9 cellular contexts compared by ENCODE assay signal in the genomic region with DNA sequence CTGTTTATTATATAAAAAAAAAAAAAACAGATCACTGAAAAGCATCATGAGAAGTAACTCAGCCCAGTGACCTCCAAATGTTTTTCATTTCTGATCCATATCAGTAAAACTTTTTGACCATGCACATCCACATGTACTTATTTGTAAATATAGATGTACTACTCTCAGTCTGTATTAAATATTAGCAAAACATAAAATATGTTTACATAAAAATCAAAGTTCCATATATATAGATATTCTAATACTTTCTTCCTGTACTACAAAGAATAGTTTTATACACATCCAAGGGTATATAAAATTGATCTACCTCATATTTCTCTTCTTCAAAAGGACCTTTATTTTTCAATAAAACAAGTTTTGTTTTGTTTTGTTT.
A peak's percentile ranks its signal among the peaks of the same experiment; 100 is the strongest.
DNase-seq lines count a peak whose midpoint lies in the region; ATAC-seq, FAIRE-seq and TF ChIP-seq lines count a peak whose summit lies in the region.
"Had no signal": no experiment of that assay in that cellular context is flagged by ENCODE, and none has a peak within 500 bp of the region (broad histone marks: within the 10 kb centered on the region; RNA-seq: fewer than 3 reads in every experiment).

No MANE protein-coding gene starts in this region.

- H3K9me3 ChIP-seq in SK-N-SH (no peaks in the 10 kb centered on the region), SJCRH30 (replicated peaks) (no peaks in the 10 kb centered on the region), spleen (no peaks in the 10 kb centered on the region), small intestine (ENCODE audit: control insufficient read depth, low read depth) (no peaks in the 10 kb centered on the region)
- H3K9me3 ChIP-seq: suprapubic skin had no signal

- intact Hi-C loops in spleen (cut with DNase I; ENCODE audit: low total_unique reads): loop anchor here (5.0 kb wide), 1 partner anchor 115 kb away; no protein-coding TSS in a partner anchor

- FAIRE-seq in frontal cortex (lab: Jason Lieb, UNC) (peak; percentile 36), small intestine (lab: Jason Lieb, UNC) (no peak)

- no peaks in the 10 kb centered on the region for H3K9me2 ChIP-seq in SK-N-SH

- H4K20me1 ChIP-seq in SK-N-SH (ENCODE audit: insufficient read depth): no peaks in the 10 kb centered on the region

- TF ChIP-seq RAD21 in SK-N-SH (IDR thresholded peaks at IDR 0.05; ENCODE audit: low read length): no peak

- CTCF ChIA-PET in SK-N-SH (lab: Yijun Ruan, JAX): interaction anchor here (0.6 to 9.8 kb wide), 32 partner anchors 9 to 1449 kb away, joined by 3 to 143 read pairs (median 4); no protein-coding TSS in a partner anchor

- ATAC-seq in SK-N-SH treated with all-trans-retinoic acid at 6 μM for 48 hours: no peak

- H3K4me3 ChIP-seq in SK-N-SH (ENCODE audit: low read depth in 2 of 2, low read length in 1 of 2) (peak overlapping the region in 1 of 2 experiments; percentile 49; a peak in 2 of 4 replicates), SJCRH30 (peak overlapping the region; percentile 53), spleen (no peak overlapping the region), small intestine (ENCODE audit: low read depth in 1 of 2, low read length in 2 of 2) (no peak overlapping the region)
- H3K4me3 ChIP-seq: suprapubic skin had no signal

- H3K36me3 ChIP-seq in SK-N-SH (replicated peaks in 1 of 2; ENCODE audit: control insufficient read depth in 1 of 2, insufficient read depth in 2 of 2, low read length in 1 of 2) (no peaks in the 10 kb centered on the region), SJCRH30 (no peaks in the 10 kb centered on the region), spleen (no peaks in the 10 kb centered on the region), small intestine (ENCODE audit: control insufficient read depth in 2 of 2, insufficient read depth in 2 of 2, low read length in 2 of 2) (no peaks in the 10 kb centered on the region)
- H3K36me3 ChIP-seq: suprapubic skin had no signal

- H3K27me3 ChIP-seq in SK-N-SH (ENCODE audit: insufficient read depth) (no peaks in the 10 kb centered on the region), SJCRH30 (no peaks in the 10 kb centered on the region), spleen (replicated peaks in 1 of 7) (no peaks in the 10 kb centered on the region), small intestine (ENCODE audit: control insufficient read depth in 2 of 2, insufficient read depth in 2 of 2, low read length in 2 of 2) (no peaks in the 10 kb centered on the region)
- H3K27me3 ChIP-seq: suprapubic skin had no signal

- H2AFZ ChIP-seq in SK-N-SH (ENCODE audit: low read depth): no peak overlapping the region

- no peak for TF ChIP-seq CTCF in SK-N-SH (IDR thresholded peaks at IDR 0.05)
- TF ChIP-seq CTCF in spleen (IDR thresholded peaks at IDR 0.05 in 8 of 11, conservative IDR thresholded peaks at IDR 0.05 in 3 of 11): peak in 2 of 11 experiments; percentile 7 to 9

- H3K4me2 ChIP-seq in SK-N-SH: peak overlapping the region; percentile 75

- H3K79me2 ChIP-seq in SK-N-SH (ENCODE audit: insufficient read depth): no peaks in the 10 kb centered on the region

- no peak overlapping the region for H3K9ac ChIP-seq in SK-N-SH

- H3K27ac ChIP-seq in SK-N-SH (ENCODE audit: low read depth in 2 of 2, low read length in 1 of 2) (peak overlapping the region in 1 of 2 experiments; percentile 52; a peak in 1 of 4 replicates), SJCRH30 (no peak overlapping the region), spleen (peak overlapping the region in 7 of 8 donors; percentile 24 to 67 (median 58)), small intestine (ENCODE audit: low read depth in 1 of 2, low read length in 1 of 2) (no peak overlapping the region)
- H3K27ac ChIP-seq: suprapubic skin had no signal

- no peak for TF ChIP-seq POLR2A in spleen (IDR thresholded peaks at IDR 0.05)

- TF ChIP-seq EP300 in SK-N-SH (IDR thresholded peaks at IDR 0.05; ENCODE audit: borderline replicate concordance in 1 of 2, low read depth in 1 of 2, low read length in 1 of 2): no peak

- H3F3A ChIP-seq in SK-N-SH (replicated peaks; ENCODE audit: insufficient read depth): peaks cover 5% of the 10 kb centered on the region

- POLR2A ChIA-PET in SK-N-SH (lab: Yijun Ruan, JAX): no interaction called here

- H3K4me1 ChIP-seq in SK-N-SH (ENCODE audit: control insufficient read depth in 1 of 2, insufficient read depth in 2 of 2, low read depth in 1 of 2, low read length in 1 of 2) (peaks cover 0 to 9% of the 10 kb centered on the region in 2 experiments; a peak in 1 of 4 replicates), SJCRH30 (no peaks in the 10 kb centered on the region), spleen (peaks cover 0 to 20% (median 7%) of the 10 kb centered on the region in 6 donors), small intestine (ENCODE audit: control insufficient read depth in 2 of 2, insufficient read depth in 1 of 2, low read depth in 1 of 2, low read length in 1 of 2) (no peaks in the 10 kb centered on the region)

- no peak for DNase-seq in SK-N-SH
- no peak for DNase-seq in SJCRH30
- DNase-seq in frontal cortex (ENCODE audit: low spot score in 2 of 2): no peak
- DNase-seq in spleen: no peak
- DNase-seq in stimulated activated CD4-positive, alpha-beta T cell treated with anti-CD3 and anti-CD28 coated beads, Interleukin-15, amount 100 ng/mL, for 24 hours: no peak
- DNase-seq in small intestine: no peak
- DNase-seq in dedifferentiated amniotic fluid mesenchymal stem cell (ENCODE audit: extremely low spot score): no peak

TF ChIP-seq in SK-N-SH, 30 proteins besides CTCF, POLR2A, EP300 and RAD21 (continues in another document):
- TF ChIP-seq MXI1 (IDR thresholded peaks at IDR 0.05; ENCODE audit: low read depth, low read length): no peak
- TF ChIP-seq, protein P1, sequence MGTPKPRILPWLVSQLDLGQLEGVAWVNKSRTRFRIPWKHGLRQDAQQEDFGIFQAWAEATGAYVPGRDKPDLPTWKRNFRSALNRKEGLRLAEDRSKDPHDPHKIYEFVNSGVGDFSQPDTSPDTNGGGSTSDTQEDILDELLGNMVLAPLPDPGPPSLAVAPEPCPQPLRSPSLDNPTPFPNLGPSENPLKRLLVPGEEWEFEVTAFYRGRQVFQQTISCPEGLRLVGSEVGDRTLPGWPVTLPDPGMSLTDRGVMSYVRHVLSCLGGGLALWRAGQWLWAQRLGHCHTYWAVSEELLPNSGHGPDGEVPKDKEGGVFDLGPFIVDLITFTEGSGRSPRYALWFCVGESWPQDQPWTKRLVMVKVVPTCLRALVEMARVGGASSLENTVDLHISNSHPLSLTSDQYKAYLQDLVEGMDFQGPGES (IDR thresholded peaks at IDR 0.05; ENCODE audit: low read depth, low read length): no peak
- no peak for TF ChIP-seq FOXM1 (IDR thresholded peaks at IDR 0.05; ENCODE audit: low read depth)
- no peak for TF ChIP-seq MEF2A (IDR thresholded peaks at IDR 0.05; ENCODE audit: borderline replicate concordance, low read depth)
- TF ChIP-seq TEAD4 (IDR thresholded peaks at IDR 0.05; ENCODE audit: borderline replicate concordance, insufficient read depth): no peak
- TF ChIP-seq CHD2 (IDR thresholded peaks at IDR 0.05; ENCODE audit: low read length, partially characterized antibody): no peak
- no peak for TF ChIP-seq GATA2 (CRISPR knock-in tag; IDR thresholded peaks at IDR 0.05)
- TF ChIP-seq SMC3 (IDR thresholded peaks at IDR 0.05; ENCODE audit: low read depth, low read length): no peak
- TF ChIP-seq, protein P2, sequence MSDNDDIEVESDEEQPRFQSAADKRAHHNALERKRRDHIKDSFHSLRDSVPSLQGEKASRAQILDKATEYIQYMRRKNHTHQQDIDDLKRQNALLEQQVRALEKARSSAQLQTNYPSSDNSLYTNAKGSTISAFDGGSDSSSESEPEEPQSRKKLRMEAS (IDR thresholded peaks at IDR 0.05; ENCODE audit: low read depth): no peak
- no peak for TF ChIP-seq SIN3A (IDR thresholded peaks at IDR 0.05; ENCODE audit: borderline replicate concordance, low read depth, low read length)
- no peak for TF ChIP-seq ELF1 (IDR thresholded peaks at IDR 0.05)
- TF ChIP-seq POLR2AphosphoS5 (IDR thresholded peaks at IDR 0.05; ENCODE audit: low read depth, low read length): no peak

TF ChIP-seq in SK-N-SH treated with all-trans-retinoic acid at 6 μM for 48 hours, 23 proteins besides CTCF, POLR2A, EP300 and RAD21:
- no peak for TF ChIP-seq ZNF8 (CRISPR knock-in tag; IDR thresholded peaks at IDR 0.05)
- no peak for TF ChIP-seq RARB (CRISPR knock-in tag; IDR thresholded peaks at IDR 0.05)
- TF ChIP-seq ZNF70 (CRISPR knock-in tag; IDR thresholded peaks at IDR 0.05): no peak
- TF ChIP-seq, protein P3, sequence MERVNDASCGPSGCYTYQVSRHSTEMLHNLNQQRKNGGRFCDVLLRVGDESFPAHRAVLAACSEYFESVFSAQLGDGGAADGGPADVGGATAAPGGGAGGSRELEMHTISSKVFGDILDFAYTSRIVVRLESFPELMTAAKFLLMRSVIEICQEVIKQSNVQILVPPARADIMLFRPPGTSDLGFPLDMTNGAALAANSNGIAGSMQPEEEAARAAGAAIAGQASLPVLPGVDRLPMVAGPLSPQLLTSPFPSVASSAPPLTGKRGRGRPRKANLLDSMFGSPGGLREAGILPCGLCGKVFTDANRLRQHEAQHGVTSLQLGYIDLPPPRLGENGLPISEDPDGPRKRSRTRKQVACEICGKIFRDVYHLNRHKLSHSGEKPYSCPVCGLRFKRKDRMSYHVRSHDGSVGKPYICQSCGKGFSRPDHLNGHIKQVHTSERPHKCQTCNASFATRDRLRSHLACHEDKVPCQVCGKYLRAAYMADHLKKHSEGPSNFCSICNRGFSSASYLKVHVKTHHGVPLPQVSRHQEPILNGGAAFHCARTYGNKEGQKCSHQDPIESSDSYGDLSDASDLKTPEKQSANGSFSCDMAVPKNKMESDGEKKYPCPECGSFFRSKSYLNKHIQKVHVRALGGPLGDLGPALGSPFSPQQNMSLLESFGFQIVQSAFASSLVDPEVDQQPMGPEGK (CRISPR knock-in tag; IDR thresholded peaks at IDR 0.05; ENCODE audit: borderline replicate concordance): no peak
- no peak for TF ChIP-seq ZC3H10 (CRISPR knock-in tag; IDR thresholded peaks at IDR 0.05)
- TF ChIP-seq BACH2 (CRISPR knock-in tag; IDR thresholded peaks at IDR 0.05; ENCODE audit: borderline replicate concordance): no peak
- TF ChIP-seq ISL1 (CRISPR knock-in tag; IDR thresholded peaks at IDR 0.05): no peak
- TF ChIP-seq CSDC2 (CRISPR knock-in tag; IDR thresholded peaks at IDR 0.05): no peak
- no peak for TF ChIP-seq SNAI2 (CRISPR knock-in tag; IDR thresholded peaks at IDR 0.05)
- no peak for TF ChIP-seq OSR1 (CRISPR knock-in tag; IDR thresholded peaks at IDR 0.05)
- no peak for TF ChIP-seq ESRRG (CRISPR knock-in tag; IDR thresholded peaks at IDR 0.05)
- no peak for TF ChIP-seq ZFP3 (CRISPR knock-in tag; IDR thresholded peaks at IDR 0.05)

Comparison
In these comparisons a context has a peak if more than half of its experiments do, and no peak if none do; other contexts are left out.
1. H3K27ac ChIP-seq: peak in spleen (7 of 8); none in SJCRH30 (single experiment) and small intestine (0 of 2).